Comparison of ENCODE assay signal across 12 cellular contexts in genomic region chr9:81499021-81499454, GRCh38.
A peak's percentile ranks its signal among the peaks of the same experiment; 100 is the strongest.
DNase-seq lines count a peak whose midpoint lies in the region; TF ChIP-seq lines count a peak whose summit lies in the region.
"Had no signal": no experiment of that assay in that cellular context is flagged by ENCODE, and none has a peak within 500 bp of the region (broad histone marks: within the 10 kb centered on the region; RNA-seq: fewer than 3 reads in every experiment).

No MANE protein-coding gene starts in this region.

- H3K4me1 ChIP-seq in fibroblast of lung (ENCODE audit: control insufficient read depth, extremely low read depth, insufficient read depth, low read length) (peaks cover 8% of the 10 kb centered on the region), prostate gland (replicated peaks) (no peaks in the 10 kb centered on the region)
- H3K4me1 ChIP-seq: BLaER1 had no signal

- H3K27ac ChIP-seq in fibroblast of lung (ENCODE audit: insufficient read depth, low read length) (no peak overlapping the region), prostate gland (peak overlapping the region; percentile 57 to 63)
- H3K27ac ChIP-seq: BLaER1 had no signal

- H3K4me3 ChIP-seq in fibroblast of lung (replicated peaks in 1 of 4; ENCODE audit: control extremely low read depth in 1 of 4, insufficient read depth in 1 of 4, low read depth in 3 of 4, low read length in 4 of 4) = peak overlapping the region in 1 of 4 experiments; percentile 7
- no peak overlapping the region for H3K4me3 ChIP-seq in prostate gland
- H3K4me3 ChIP-seq: BLaER1 had no signal

- TF ChIP-seq POLR2A in prostate gland (IDR thresholded peaks at IDR 0.05) = no peak

- H3K9ac ChIP-seq in fibroblast of lung (ENCODE audit: insufficient read depth, low read length) = no peak overlapping the region
- H3K9ac ChIP-seq: BLaER1 had no signal

- no peaks in the 10 kb centered on the region for H3K27me3 ChIP-seq in fibroblast of lung (ENCODE audit: control insufficient read depth, insufficient read depth, low read length)
- no peaks in the 10 kb centered on the region for H3K27me3 ChIP-seq in prostate gland (replicated peaks; ENCODE audit: insufficient read depth)
- H3K27me3 ChIP-seq: BLaER1 had no signal

- no peaks in the 10 kb centered on the region for H3K9me3 ChIP-seq in fibroblast of lung (ENCODE audit: control insufficient read depth, insufficient read depth, low read depth, low read length)
- no peaks in the 10 kb centered on the region for H3K9me3 ChIP-seq in prostate gland
- H3K9me3 ChIP-seq: BLaER1 had no signal

- DNase-seq in AG08395 (ENCODE audit: low spot score) = peak; percentile 65
- DNase-seq in NCI-H226 = peak; percentile 47
- DNase-seq in fibroblast of lung (ENCODE audit: low read depth in 2 of 2) = peak; percentile 80 to 93
- peak; percentile 50 for DNase-seq in prostate gland (ENCODE audit: low spot score)
- DNase-seq in stimulated activated CD4-positive, alpha-beta T cell treated with anti-CD3 and anti-CD28 coated beads, Interleukin-4, amount 100 ng/mL, for 24 hours = no peak
- no peak for DNase-seq in NCI-H82 treated with DMSO at 0.1 percent for 48 hours (lab: John Stamatoyannopoulos, UW; ENCODE audit: unreplicated experiment)
- DNase-seq in DMS153 treated with DMSO at 0.1 percent for 48 hours (lab: John Stamatoyannopoulos, UW; ENCODE audit: unreplicated experiment) = no peak
- no peak for DNase-seq in RKO (ENCODE audit: low spot score)
- DNase-seq: activated CD8-positive, alpha-beta T cell treated with anti-CD3 and anti-CD28 coated beads, Interleukin-2, amount 10 ng/mL, durations not matched to agents 7 days and 5 days; NCI-H146; T-helper 1 cell had no signal

- no peaks in the 10 kb centered on the region for H3K79me2 ChIP-seq in fibroblast of lung (ENCODE audit: control insufficient read depth, insufficient read depth, low read length)

- H2AFZ ChIP-seq in fibroblast of lung (ENCODE audit: low read length) = no peak overlapping the region

- intact Hi-C loops in prostate gland (cut with DNase I) = loop anchor here (5.0 to 10.0 kb wide), 5 partner anchors 83 to 1344 kb away; partner anchors contain the start of gene TLE1

- TF ChIP-seq CTCF in fibroblast of lung (conservative IDR thresholded peaks at IDR 0.05 in 1 of 2, IDR thresholded peaks at IDR 0.05 in 1 of 2; ENCODE audit: low read depth in 1 of 2, low read length in 2 of 2) (no peak), prostate gland (IDR thresholded peaks at IDR 0.05) (no peak)

- H3K4me2 ChIP-seq in fibroblast of lung (ENCODE audit: extremely low read depth, insufficient read depth, low read length) = peak overlapping the region; percentile 45
- H3K4me2 ChIP-seq: BLaER1 had no signal

- no peaks in the 10 kb centered on the region for H4K20me1 ChIP-seq in fibroblast of lung (ENCODE audit: control insufficient read depth, extremely low read depth, insufficient read depth, low read length)
- H4K20me1 ChIP-seq: BLaER1 had no signal

- H3K36me3 ChIP-seq in fibroblast of lung (ENCODE audit: control insufficient read depth, insufficient read depth, low read length) = no peaks in the 10 kb centered on the region
- no peaks in the 10 kb centered on the region for H3K36me3 ChIP-seq in prostate gland
- H3K36me3 ChIP-seq: BLaER1 had no signal

- 11% methylated on average over 6 of the region's 6 CpGs for WGBS in prostate gland

Comparison
In these comparisons a context has a peak if more than half of its experiments do, and no peak if none do; other contexts are left out.
1. DNase-seq: peak in AG08395 (single experiment), NCI-H226 (single experiment), fibroblast of lung (2 of 2) and prostate gland (single experiment); none in stimulated activated CD4-positive, alpha-beta T cell treated with anti-CD3 and anti-CD28 coated beads, Interleukin-4, amount 100 ng/mL, for 24 hours (single experiment), NCI-H82 treated with DMSO at 0.1 percent for 48 hours (single experiment), DMS153 treated with DMSO at 0.1 percent for 48 hours (single experiment) and RKO (single experiment).